In genomic region chr16:27203429-27204231, GRCh38 we compare ENCODE assay signal across 1 cellular context.
TF ChIP-seq lines count a peak whose summit lies in the region.

KDM8 (plus strand) TSS chr16:27203526; CDS start chr16:27210124, 6,598 bp downstream.

TF ChIP-seq in WTC11, 78 proteins besides CTCF, POLR2A, EP300 and RAD21 (continued from another document):
- TF ChIP-seq USF2 (CRISPR knock-in tag; IDR thresholded peaks at IDR 0.05) (peak; percentile 64), CREB1 (CRISPR knock-in tag; IDR thresholded peaks at IDR 0.05) (no peak), ZNF396 (CRISPR knock-in tag; IDR thresholded peaks at IDR 0.05; ENCODE audit: borderline replicate concordance) (no peak), HMGXB4 (CRISPR knock-in tag; IDR thresholded peaks at IDR 0.05) (no peak; the same call in 1 of the 2 replicates), USF1 (CRISPR knock-in tag; IDR thresholded peaks at IDR 0.05) (peak; percentile 68), ATF2 (CRISPR knock-in tag; IDR thresholded peaks at IDR 0.05; ENCODE audit: borderline replicate concordance, low read depth) (no peak), MXD4 (CRISPR knock-in tag; IDR thresholded peaks at IDR 0.05; ENCODE audit: borderline replicate concordance) (no peak), ZSCAN18 (CRISPR knock-in tag; IDR thresholded peaks at IDR 0.05) (no peak), ZBTB43 (CRISPR knock-in tag; IDR thresholded peaks at IDR 0.05) (no peak), AR (CRISPR knock-in tag; IDR thresholded peaks at IDR 0.05) (no peak), NFYB (CRISPR knock-in tag; conservative IDR thresholded peaks at IDR 0.05; ENCODE audit: low read depth) (no peak), TP53 (CRISPR knock-in tag; IDR thresholded peaks at IDR 0.05) (no peak), STAT6 (CRISPR knock-in tag; conservative IDR thresholded peaks at IDR 0.05; ENCODE audit: low read depth) (no peak), SOX15 (CRISPR knock-in tag; IDR thresholded peaks at IDR 0.05) (no peak), ZNF416 (CRISPR knock-in tag; IDR thresholded peaks at IDR 0.05) (no peak), RELA (CRISPR knock-in tag; IDR thresholded peaks at IDR 0.05; ENCODE audit: borderline replicate concordance) (no peak), ARID4B (CRISPR knock-in tag; IDR thresholded peaks at IDR 0.05; ENCODE audit: borderline replicate concordance) (peak; percentile 94), ZNF263 (CRISPR knock-in tag; IDR thresholded peaks at IDR 0.05; ENCODE audit: low read depth) (no peak), HMGA2 (CRISPR knock-in tag; IDR thresholded peaks at IDR 0.05) (no peak), RORB (CRISPR knock-in tag; IDR thresholded peaks at IDR 0.05) (no peak), PRRX2 (CRISPR knock-in tag; IDR thresholded peaks at IDR 0.05) (no peak), GABPB1 (CRISPR knock-in tag; IDR thresholded peaks at IDR 0.05) (peak; percentile 69), PREB (CRISPR knock-in tag; IDR thresholded peaks at IDR 0.05; ENCODE audit: borderline replicate concordance) (no peak), MYBL2 (CRISPR knock-in tag; IDR thresholded peaks at IDR 0.05) (no peak; the same call in 1 of the 2 replicates), FOXJ3 (CRISPR knock-in tag; IDR thresholded peaks at IDR 0.05; ENCODE audit: borderline replicate concordance) (no peak), SMAD4 (CRISPR knock-in tag; IDR thresholded peaks at IDR 0.05) (0 out of 2 replicates have a peak, but pooled peaks have one; percentile 48), ZNF671 (CRISPR knock-in tag; IDR thresholded peaks at IDR 0.05) (no peak), ZMAT4 (CRISPR knock-in tag; IDR thresholded peaks at IDR 0.05) (no peak), FOXP4 (CRISPR knock-in tag; IDR thresholded peaks at IDR 0.05) (no peak), ATF1 (CRISPR knock-in tag; IDR thresholded peaks at IDR 0.05) (no peak)
TF ChIP-seq in WTC11: peak in this region for 14.
